In genomic region chr16:67961551-67961957, GRCh38 we compare ENCODE assay signal across 13 cellular contexts. TPM values are rescaled to one million over a fixed set of nuclear protein-coding genes. Genes with fewer than 3 reads are reported as not detected.
DNase-seq lines count a peak whose midpoint lies in the region; ATAC-seq and TF ChIP-seq lines count a peak whose summit lies in the region.
"Had no signal": no experiment of that assay in that cellular context is flagged by ENCODE, and none has a peak within 500 bp of the region (broad histone marks: within the 10 kb centered on the region; RNA-seq: fewer than 3 reads in every experiment).

No MANE protein-coding gene starts in this region.

- TF ChIP-seq POLR2A in stomach (IDR thresholded peaks at IDR 0.05) (no peak), testis (IDR thresholded peaks at IDR 0.05) (no peak)

- no peak overlapping the region for H3K4me3 Mint-ChIP-seq in GM23338
- H3K4me3 Mint-ChIP-seq: CD4-positive, alpha-beta T cell; stimulated activated naive CD8-positive, alpha-beta T cell treated with anti-CD3 and anti-CD28 coated beads, Interleukin-15, amount 100 ng/mL, for 72 hours had no signal

- H3K36me3 ChIP-seq in stomach = peaks cover 42 to 68% (median 62%) of the 10 kb centered on the region in 4 donors
- peaks cover 4% of the 10 kb centered on the region for H3K36me3 ChIP-seq in GM23338 (ENCODE audit: insufficient read depth)
- H3K36me3 ChIP-seq in testis (ENCODE audit: low read depth, missing control alignments) = no peaks in the 10 kb centered on the region

- DNase-seq in NCI-H1092 (lab: John Stamatoyannopoulos, UW) (peak; percentile 95), NCI-H69 (lab: John Stamatoyannopoulos, UW) (peak; percentile 98), left cardiac atrium (peak; percentile 74), stomach (peak; percentile 91), GM23338 (ENCODE audit: low spot score) (no peak), cortex of kidney (lab: John Stamatoyannopoulos, UW) (no peak), testis (no peak)
- no peak for DNase-seq in activated CD4-positive, alpha-beta T cell treated with anti-CD3 and anti-CD28 coated beads, Interleukin-2, amount 50 U/mL, for 48 hours
- DNase-seq: CD4-positive, alpha-beta T cell; stimulated activated naive CD8-positive, alpha-beta T cell treated with anti-CD3 and anti-CD28 coated beads, Interleukin-15, amount 100 ng/mL, for 72 hours had no signal

- no peaks in the 10 kb centered on the region; the same call in 2 of the 3 replicates for H3K9me3 Mint-ChIP-seq in GM23338
- H3K9me3 Mint-ChIP-seq: CD4-positive, alpha-beta T cell; stimulated activated naive CD8-positive, alpha-beta T cell treated with anti-CD3 and anti-CD28 coated beads, Interleukin-15, amount 100 ng/mL, for 72 hours had no signal

- intact Hi-C loops in left cardiac atrium (cut with DNase I) = no loop called here
- intact Hi-C loops in stomach (cut with DNase I; ENCODE audit: low total_unique reads) = no loop called here
- intact Hi-C loops in testis (cut with DNase I; ENCODE audit: low total_unique reads) = no loop called here

- 44 to 84% (median 58%) methylated on average over 7 to 13 of the region's 13 CpGs for WGBS in stomach, 5 donors
- 93% methylated on average over 13 of the region's 13 CpGs; no CpG with 5 or more reads in 1 of the 2 donors for WGBS in testis, 2 donors

- peaks cover 60 to 78% (median 72%) of the 10 kb centered on the region in 4 donors for H3K4me1 ChIP-seq in stomach
- peaks cover 25% of the 10 kb centered on the region for H3K4me1 ChIP-seq in GM23338 (ENCODE audit: insufficient read depth)
- peaks cover 28% of the 10 kb centered on the region for H3K4me1 ChIP-seq in testis

- no peaks in the 10 kb centered on the region for H3K9me2 ChIP-seq in GM23338 (ENCODE audit: insufficient read depth)

- H3K4me2 ChIP-seq in GM23338 = no peak overlapping the region

- H2AFZ ChIP-seq in GM23338 = no peak overlapping the region

- H3K79me2 ChIP-seq in GM23338 (replicated peaks; ENCODE audit: insufficient read depth) = peaks cover 29% of the 10 kb centered on the region

- H3K27ac ChIP-seq in stomach = peak overlapping the region in 4 of 5 donors; percentile 37 to 80 (median 72)
- no peak overlapping the region for H3K27ac ChIP-seq in GM23338 (ENCODE audit: low read depth)
- H3K27ac ChIP-seq in testis = no peak overlapping the region

- H3K4me3 ChIP-seq in stomach (no peak overlapping the region), GM23338 (no peak overlapping the region), testis (no peak overlapping the region)
- H3K4me3 ChIP-seq: GM12878 had no signal

- H3K9me3 ChIP-seq in stomach = no peaks in the 10 kb centered on the region
- no peaks in the 10 kb centered on the region for H3K9me3 ChIP-seq in testis

- H3K27ac Mint-ChIP-seq in GM23338 = no peak overlapping the region
- H3K27ac Mint-ChIP-seq: CD4-positive, alpha-beta T cell had no signal

- H3K4me1 Mint-ChIP-seq in GM23338 = peaks cover 28% of the 10 kb centered on the region

- no peak for TF ChIP-seq CTCF in stomach (IDR thresholded peaks at IDR 0.05)
- no peak for TF ChIP-seq CTCF in GM23338 (conservative IDR thresholded peaks at IDR 0.05; ENCODE audit: low read depth in 2 of 2)
- TF ChIP-seq CTCF in testis (IDR thresholded peaks at IDR 0.05) = no peak

- ATAC-seq in left cardiac atrium (no peak), GM23338 (no peak)
- ATAC-seq: GM12878; stimulated activated naive CD8-positive, alpha-beta T cell treated with anti-CD3 and anti-CD28 coated beads, Interleukin-15, amount 100 ng/mL, for 72 hours had no signal

- H3K36me3 Mint-ChIP-seq in GM23338 (ENCODE audit: low read depth) = peaks cover 31% of the 10 kb centered on the region

- H3K27me3 ChIP-seq in stomach (no peaks in the 10 kb centered on the region), GM23338 (ENCODE audit: insufficient read depth) (no peaks in the 10 kb centered on the region), testis (no peaks in the 10 kb centered on the region)

- H4K20me1 ChIP-seq in GM23338 (replicated peaks; ENCODE audit: insufficient read depth) = peaks cover 22% of the 10 kb centered on the region

- 0 out of 2 replicates have a peak, but pooled peaks cover 10% of the 10 kb centered on the region for H3F3A ChIP-seq in GM23338 (replicated peaks; ENCODE audit: low read depth)

- H3K27me3 Mint-ChIP-seq in GM23338 (ENCODE audit: insufficient read depth, low read depth, poor library complexity) = peaks cover 7% of the 10 kb centered on the region
- H3K27me3 Mint-ChIP-seq: CD4-positive, alpha-beta T cell; stimulated activated naive CD8-positive, alpha-beta T cell treated with anti-CD3 and anti-CD28 coated beads, Interleukin-15, amount 100 ng/mL, for 72 hours had no signal

- TF ChIP-seq EP300 in stomach (IDR thresholded peaks at IDR 0.05) = no peak

TF ChIP-seq in GM23338, 12 proteins besides CTCF, POLR2A, EP300 and RAD21:
- TF ChIP-seq POLR2AphosphoS5 (IDR thresholded peaks at IDR 0.05; ENCODE audit: low read depth) (no peak), CREB1 (CRISPR knock-in tag; IDR thresholded peaks at IDR 0.05; ENCODE audit: low read depth) (no peak), EZH2phosphoT487 (IDR thresholded peaks at IDR 0.05; ENCODE audit: unreplicated experiment) (no peak), REST (IDR thresholded peaks at IDR 0.05; ENCODE audit: unreplicated experiment) (no peak)

RNA-seq across cellular contexts. Expression of gene SLC12A4, which starts 6.9 kb away (rescaled TPM):
- total RNA-seq in left cardiac atrium = 10 to 100 TPM; 52.0 to 98.2 TPM
- 100 to 1,000 TPM in 1 of 5 donors, 10 to 100 TPM in 4; 12.7 to 136 (median 25.9) TPM for total RNA-seq in stomach
- 10 to 100 TPM in 2 of 3 donors, 1 to 10 TPM in 1; 5.7 to 19.8 (median 16.2) TPM for polyA plus RNA-seq in stomach
- total RNA-seq in GM23338 (2014; rRNA removed; shearing (Covaris generic)) = 53.0 and 56.7 TPM in 2 replicates
- polyA plus RNA-seq in GM23338 (2016; fragmentation: Nextera tagmentation; extraction: Ambion mirVana) = 17.6 and 19.9 TPM in 2 replicates
- total RNA-seq in testis = 10 to 100 TPM; 64.3 to 68.4 TPM
- polyA plus RNA-seq in testis (ENCODE audit: insufficient read depth, low read depth, low replicate concordance) = 46.7 TPM

RNA-seq across cellular contexts. Expression of gene LCAT, which starts 17.6 kb away (rescaled TPM):
- total RNA-seq in left cardiac atrium = 10 to 100 TPM; 12.8 to 22.6 TPM
- 10 to 100 TPM; 10.1 to 20.1 (median 12.8) TPM for total RNA-seq in stomach
- 10 to 100 TPM; 18.6 to 20.7 (median 19.2) TPM for polyA plus RNA-seq in stomach
- total RNA-seq in GM23338 (2014; rRNA removed; shearing (Covaris generic)) = 17.6 and 18.9 TPM in 2 replicates
- polyA plus RNA-seq in GM23338 (2016; fragmentation: Nextera tagmentation; extraction: Ambion mirVana) = 12.4 and 13.7 TPM in 2 replicates
- total RNA-seq in testis = 10 to 100 TPM; 20.6 to 25.3 TPM
- 12.9 TPM for polyA plus RNA-seq in testis (ENCODE audit: insufficient read depth, low read depth, low replicate concordance)

RNA-seq across cellular contexts. Expression of gene DPEP3, which starts 18.7 kb away (rescaled TPM):
- total RNA-seq in left cardiac atrium (not detected), stomach (not detected), testis (100 to 1,000 TPM; 127 to 138 TPM)
- polyA plus RNA-seq in stomach (not detected), GM23338 (2016; fragmentation: Nextera tagmentation; extraction: Ambion mirVana) (8.8 and 11.1 TPM in 2 replicates), testis (ENCODE audit: insufficient read depth, low read depth, low replicate concordance) (61.0 TPM)
- 7.9 and 18.4 TPM in 2 replicates for total RNA-seq in GM23338 (2014; rRNA removed; shearing (Covaris generic))
- total RNA-seq: cerebellum, glomerular endothelial cell, GM12878 had no signal
- polyA plus RNA-seq: GM12878 had no signal

RNA-seq across cellular contexts. Expression of gene PSMB10, which starts 24.9 kb away (rescaled TPM):
- total RNA-seq in left cardiac atrium (10 to 100 TPM; 54.9 to 64.5 TPM), stomach (10 to 100 TPM; 22.8 to 85.8 (median 52.5) TPM), testis (10 to 100 TPM; 13.2 to 14.2 TPM)
- polyA plus RNA-seq in stomach (100 to 1,000 TPM; 128 to 205 (median 134) TPM), GM23338 (2016; fragmentation: Nextera tagmentation; extraction: Ambion mirVana) (114 and 129 TPM in 2 replicates), testis (ENCODE audit: insufficient read depth, low read depth, low replicate concordance) (49.1 TPM)
- 27.5 and 35.0 TPM in 2 replicates for total RNA-seq in GM23338 (2014; rRNA removed; shearing (Covaris generic))

RNA-seq across cellular contexts. Expression of gene CTRL, which starts 29.9 kb away (rescaled TPM):
- total RNA-seq in left cardiac atrium (under 1 TPM; 0.76 to 0.97 TPM), stomach (10 to 100 TPM in 1 of 5 donors, 1 to 10 TPM in 2, under 1 TPM in 1, not detected in 1; 0.37 to 11.0 (median 4.0) TPM), testis (1 to 10 TPM in 1 of 2 donors, under 1 TPM in 1; 0.62 to 1.7 TPM)
- polyA plus RNA-seq in stomach (1 to 10 TPM in 2 of 3 donors, under 1 TPM in 1; 0.62 to 2.1 (median 1.3) TPM), GM23338 (2016; fragmentation: Nextera tagmentation; extraction: Ambion mirVana) (12.8 and 13.0 TPM in 2 replicates), testis (ENCODE audit: insufficient read depth, low read depth, low replicate concordance) (0.36 TPM)
- 1.6 and 8.0 TPM in 2 replicates for total RNA-seq in GM23338 (2014; rRNA removed; shearing (Covaris generic))

Comparison
In these comparisons a context has a peak if more than half of its experiments do, and no peak if none do; other contexts are left out.
1. DNase-seq: peak in NCI-H1092 (single experiment), NCI-H69 (single experiment), left cardiac atrium (single experiment) and stomach (single experiment); none in GM23338 (single experiment), cortex of kidney (single experiment), testis (single experiment) and activated CD4-positive, alpha-beta T cell treated with anti-CD3 and anti-CD28 coated beads, Interleukin-2, amount 50 U/mL, for 48 hours (0 of 2).
2. H3K27ac ChIP-seq: peak in stomach (4 of 5); none in GM23338 (single experiment) and testis (0 of 2).